Comparison of ENCODE assay signal across 8 cellular contexts in the genomic region with DNA sequence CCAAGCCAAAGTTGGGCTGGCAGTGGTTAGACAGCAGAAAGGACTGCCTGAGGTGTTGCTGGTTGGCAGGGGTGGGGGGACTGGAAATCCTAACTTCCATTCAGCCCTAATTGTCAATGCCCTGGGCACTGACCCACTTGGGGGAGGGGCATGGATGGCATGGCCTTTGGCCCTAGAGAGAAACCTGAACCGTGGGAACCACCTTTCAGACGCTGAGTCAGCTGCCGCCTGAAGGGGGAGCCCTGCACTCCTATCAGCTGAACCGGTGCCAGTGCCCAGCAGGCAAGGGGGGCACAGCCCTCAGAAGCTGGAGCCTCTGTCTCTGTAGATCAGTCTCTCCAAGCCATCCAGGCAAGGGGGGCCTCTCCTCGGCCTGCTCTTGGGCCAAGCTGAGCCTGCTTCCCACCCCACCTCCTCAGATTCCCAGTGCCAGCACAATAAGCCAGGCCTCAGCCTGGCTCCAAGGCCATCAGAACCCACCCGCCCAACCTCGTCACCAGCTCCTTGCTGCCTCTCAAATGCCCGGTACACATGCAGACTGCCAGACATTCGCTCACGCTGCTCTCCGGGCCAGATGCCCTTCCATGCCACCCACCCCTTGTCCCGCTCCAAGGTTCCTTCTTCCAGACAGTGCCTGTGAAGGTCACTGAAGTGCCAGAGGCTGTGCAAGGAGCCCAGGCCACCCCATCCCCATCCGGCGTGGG. TPM values are rescaled to one million over a fixed set of nuclear protein-coding genes. Genes with fewer than 3 reads are reported as not detected.
A peak's percentile ranks its signal among the peaks of the same experiment; 100 is the strongest.
DNase-seq lines count a peak whose midpoint lies in the region; ATAC-seq and TF ChIP-seq lines count a peak whose summit lies in the region.

No MANE protein-coding gene starts in this region.

- H3K27me3 ChIP-seq in Panc1 (ENCODE audit: control insufficient read depth, insufficient read depth, low read length) (no peaks in the 10 kb centered on the region), cardiac muscle cell (peaks cover 24% of the 10 kb centered on the region)

- H3K9me3 ChIP-seq in Panc1 (ENCODE audit: control insufficient read depth, insufficient read depth, low read depth, low read length) (no peaks in the 10 kb centered on the region), cardiac muscle cell (ENCODE audit: low read depth) (no peaks in the 10 kb centered on the region)

- CTCF ChIA-PET in Panc1 (lab: Charles Lee) = interaction anchor here (0.7 kb wide), 1 partner anchor 21 kb away, joined by 3 read pairs; no protein-coding TSS in a partner anchor

- BruUV-seq in Panc1 (replicated peaks; lab: Mats Ljungman, UMichigan) = no TSS peak

- TF ChIP-seq CTCF in GM20000 (IDR thresholded peaks at IDR 0.05; ENCODE audit: extremely low read depth, missing control alignments) (peak; percentile 84), Panc1 (IDR thresholded peaks at IDR 0.05) (peak; percentile 91), cardiac muscle cell (IDR thresholded peaks at IDR 0.05; ENCODE audit: low read depth, low read length) (peak; percentile 78)

- no peaks in the 10 kb centered on the region for H3K36me3 ChIP-seq in Panc1 (ENCODE audit: control insufficient read depth, insufficient read depth, low read length)
- no peaks in the 10 kb centered on the region for H3K36me3 ChIP-seq in cardiac muscle cell

- H3K4me3 ChIP-seq in Panc1 (ENCODE audit: low read depth in 2 of 2, low read length in 2 of 2) = no peak overlapping the region
- H3K4me3 ChIP-seq in cardiac muscle cell = no peak overlapping the region

- intact Hi-C loops in Panc1 (cut with micrococcal nuclease; ENCODE audit: unreplicated experiment) = no loop called here

- peak; percentile 77 for DNase-seq in AG20443 (ENCODE audit: low spot score)
- peak; percentile 90 for DNase-seq in GM20000 (ENCODE audit: low spot score)
- DNase-seq in Panc1 (ENCODE audit: low read depth, low spot score) = no peak
- peak; percentile 5 for DNase-seq in activated effector memory CD4-positive, alpha-beta T cell treated with Interleukin-2 at 50 U/mL for 16 hours
- peak; percentile 43 to 67 for DNase-seq in cardiac muscle cell (ENCODE audit: low read depth in 1 of 2, low spot score in 1 of 2)
- DNase-seq in renal cortical epithelial cell (ENCODE audit: low read depth) = peak; percentile 57

- ATAC-seq in Panc1 (peak; percentile 75), HG02884 (IDR thresholded peaks at IDR 0.05; ENCODE audit: unreplicated experiment) (no peak), HG03469 (IDR thresholded peaks at IDR 0.05; ENCODE audit: unreplicated experiment) (no peak)

- peaks cover 33% of the 10 kb centered on the region for H3K4me1 ChIP-seq in Panc1 (ENCODE audit: control insufficient read depth, insufficient read depth, low read length)
- peaks cover 12% of the 10 kb centered on the region for H3K4me1 ChIP-seq in cardiac muscle cell (ENCODE audit: low read depth)

- H3K27ac ChIP-seq in Panc1 (ENCODE audit: low read length) = peak overlapping the region; percentile 71
- no peak overlapping the region for H3K27ac ChIP-seq in cardiac muscle cell

- POLR2A ChIA-PET in Panc1 (lab: Charles Lee) = interaction anchor here (0.6 kb wide), 1 partner anchor 57 kb away, joined by 11 read pairs; a partner anchor contains a TSS

- in situ Hi-C loops in Panc1 (cut with HindIII; ENCODE audit: low pct_unique_long_range_greater_than_20kb, low sequenced_read_pairs) = no loop called here

RNA-seq across cellular contexts. Expression of a gene that starts 11.6 kb away (rescaled TPM):
- 6.1 TPM for total RNA-seq in Panc1 (2021; ENCODE audit: unreplicated experiment)
- polyA plus RNA-seq in Panc1 (2012; ENCODE audit: insufficient read length) = 4.0 TPM
- total RNA-seq in cardiac muscle cell = 10.3 and 11.3 TPM in 2 replicates
- 4.4 and 9.1 TPM in 2 replicates for polyA plus RNA-seq in cardiac muscle cell
- total RNA-seq in renal cortical epithelial cell = 168 and 349 TPM in 2 replicates

RNA-seq across cellular contexts. Expression of a gene that starts 29.6 kb away (rescaled TPM):
- total RNA-seq in Panc1 (2021; ENCODE audit: unreplicated experiment) (0.18 TPM), cardiac muscle cell (not detected in 2 replicates), renal cortical epithelial cell (not detected in 2 replicates)
- polyA plus RNA-seq in Panc1 (2012; ENCODE audit: insufficient read length) = not detected
- polyA plus RNA-seq in cardiac muscle cell = not detected in 2 replicates

RNA-seq across cellular contexts. Expression of a gene that starts 56.8 kb away (rescaled TPM):
- total RNA-seq in Panc1 (2021; ENCODE audit: unreplicated experiment) (58.4 TPM), cardiac muscle cell (89.5 and 97.8 TPM in 2 replicates), renal cortical epithelial cell (80.4 and 121 TPM in 2 replicates)
- polyA plus RNA-seq in Panc1 (2012; ENCODE audit: insufficient read length) = 60.1 TPM
- polyA plus RNA-seq in cardiac muscle cell = 89.3 and 109 TPM in 2 replicates

Comparison
In these comparisons a context has a peak if more than half of its experiments do, and no peak if none do; other contexts are left out.
1. RNA of a gene that starts 11.6 kb away (total RNA-seq): 168 to 349 TPM in renal cortical epithelial cell; 10.3 to 11.3 TPM in cardiac muscle cell and 6.1 TPM in Panc1 (single experiment); every median in the first group is over 10 times any median in the second.
2. Peak in every context shown above with its lines, with median percentiles within 50 percentile points of each other: CTCF ChIP-seq.